23 cellular contexts compared by ENCODE assay signal in the genomic region with DNA sequence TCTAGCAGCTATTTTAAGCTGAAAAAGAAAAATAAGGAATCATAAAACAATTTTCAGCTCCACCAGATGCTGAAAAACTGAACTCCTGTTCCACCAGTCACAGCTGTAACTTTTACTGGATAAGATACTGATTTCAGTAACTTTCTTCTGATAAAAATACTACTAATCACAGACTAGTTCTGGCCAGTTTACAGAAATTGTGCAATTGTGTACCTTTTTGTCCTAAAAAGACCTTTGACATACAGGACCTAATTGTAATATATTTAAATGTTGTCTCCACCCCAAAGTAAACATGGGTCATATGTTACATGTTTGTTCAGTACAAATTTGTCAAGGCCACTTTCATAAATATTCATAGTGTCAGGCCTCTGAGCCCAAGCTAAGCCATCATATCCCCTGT. TPM values are rescaled to one million over a fixed set of nuclear protein-coding genes. Genes with fewer than 3 reads are reported as not detected.
DNase-seq lines count a peak whose midpoint lies in the region; ATAC-seq and TF ChIP-seq lines count a peak whose summit lies in the region.
"Had no signal": no experiment of that assay in that cellular context is flagged by ENCODE, and none has a peak within 500 bp of the region (broad histone marks: within the 10 kb centered on the region; RNA-seq: fewer than 3 reads in every experiment).

No MANE protein-coding gene starts in this region.

- CTCF ChIA-PET in activated CD4-positive, alpha-beta T cell treated with anti-CD3 and anti-CD28 coated beads, Interleukin-2, amount 10 ng/mL, durations not matched to agents 7 days and 5 days (lab: Charles Lee), result no interaction called here

- H3K4me1 ChIP-seq in Karpas-422 (ENCODE audit: low read length), result no peaks in the 10 kb centered on the region; the same call in 1 of the 2 replicates
- H3K4me1 ChIP-seq in hepatocyte (ENCODE audit: insufficient read depth), result no peaks in the 10 kb centered on the region
- H3K4me1 ChIP-seq in right lobe of liver, result peaks cover 0 to 12% (median 6%) of the 10 kb centered on the region in 4 donors
- H3K4me1 ChIP-seq: BLaER1 had no signal

- TF ChIP-seq CTCF in hepatocyte (IDR thresholded peaks at IDR 0.05; ENCODE audit: poor library complexity) (no peak), right lobe of liver (IDR thresholded peaks at IDR 0.05) (no peak)

- H3K4me2 ChIP-seq in Karpas-422 (ENCODE audit: low read depth, low read length, poor library complexity, severe bottlenecking), result no peak overlapping the region
- H3K4me2 ChIP-seq in hepatocyte, result no peak overlapping the region
- H3K4me2 ChIP-seq: BLaER1 had no signal

- H3K4me3 ChIP-seq in Karpas-422 (ENCODE audit: low read length) (no peak overlapping the region), hepatocyte (no peak overlapping the region), right lobe of liver (no peak overlapping the region)
- H3K4me3 ChIP-seq: BLaER1, GM12878 had no signal

- no peak overlapping the region for H3K27ac Mint-ChIP-seq in activated CD4-positive, alpha-beta T cell treated with anti-CD3 and anti-CD28 coated beads, Interleukin-2, amount 10 ng/mL, durations not matched to agents 7 days and 5 days
- H3K27ac Mint-ChIP-seq: CD8-positive, alpha-beta T cell; HFFc6 had no signal

- peaks cover 7% of the 10 kb centered on the region for H3K9me3 Mint-ChIP-seq in activated CD4-positive, alpha-beta T cell treated with anti-CD3 and anti-CD28 coated beads, Interleukin-2, amount 10 ng/mL, durations not matched to agents 7 days and 5 days

- H4K20me1 ChIP-seq in Karpas-422 (ENCODE audit: insufficient read depth, low read depth, low read length), result no peaks in the 10 kb centered on the region
- no peaks in the 10 kb centered on the region for H4K20me1 ChIP-seq in hepatocyte (ENCODE audit: insufficient read depth, poor library complexity, severe bottlenecking)
- H4K20me1 ChIP-seq: BLaER1 had no signal

- 0 out of 2 replicates have a peak, but pooled peaks cover 1% of the 10 kb centered on the region for H3K9me3 ChIP-seq in Karpas-422 (ENCODE audit: low read length)
- no peaks in the 10 kb centered on the region for H3K9me3 ChIP-seq in hepatocyte (ENCODE audit: low read depth)
- no peaks in the 10 kb centered on the region for H3K9me3 ChIP-seq in right lobe of liver

- H3K4me1 Mint-ChIP-seq in activated CD4-positive, alpha-beta T cell treated with anti-CD3 and anti-CD28 coated beads, Interleukin-2, amount 10 ng/mL, durations not matched to agents 7 days and 5 days, result no peaks in the 10 kb centered on the region

- H3K27me3 Mint-ChIP-seq in activated CD4-positive, alpha-beta T cell treated with anti-CD3 and anti-CD28 coated beads, Interleukin-2, amount 10 ng/mL, durations not matched to agents 7 days and 5 days, result no peaks in the 10 kb centered on the region

- H3K9ac ChIP-seq in Karpas-422 (ENCODE audit: low read length), result no peak overlapping the region
- H3K9ac ChIP-seq: BLaER1 had no signal

- H3K27ac ChIP-seq in Karpas-422 (ENCODE audit: low read length) (no peak overlapping the region), hepatocyte (no peak overlapping the region), right lobe of liver (no peak overlapping the region)
- H3K27ac ChIP-seq: BLaER1 had no signal

- H3K4me3 Mint-ChIP-seq in activated CD4-positive, alpha-beta T cell treated with anti-CD3 and anti-CD28 coated beads, Interleukin-2, amount 10 ng/mL, durations not matched to agents 7 days and 5 days, result no peak overlapping the region
- H3K4me3 Mint-ChIP-seq: CD8-positive, alpha-beta T cell; HFFc6 had no signal

- POLR2A ChIA-PET in activated CD4-positive, alpha-beta T cell treated with anti-CD3 and anti-CD28 coated beads, Interleukin-2, amount 10 ng/mL, durations not matched to agents 7 days and 5 days (lab: Charles Lee), result no interaction called here

- DNase-seq in Right ventricle myocardium superior, result no peak
- DNase-seq in cardiac septum (ENCODE audit: low spot score), result no peak
- peak; percentile 37 for DNase-seq in Karpas-422
- DNase-seq in hepatocyte (ENCODE audit: low spot score), result peak; percentile 4
- no peak for DNase-seq in right lobe of liver
- no peak for DNase-seq in C1 segment of cervical spinal cord (lab: John Stamatoyannopoulos, UW)
- DNase-seq in activated CD4-positive, alpha-beta T cell treated with anti-CD3 and anti-CD28 coated beads, Interleukin-2, amount 10 ng/mL, durations not matched to agents 7 days and 5 days, result no peak
- no peak for DNase-seq in NCI-H226
- DNase-seq: 8988T; CD8-positive, alpha-beta T cell; DMS 273 treated with DMSO at 0.1 percent for 48 hours; DMS53; DND-41; EL; GOT3; H7; HFFc6 had no signal

- no peaks in the 10 kb centered on the region for H3K27me3 ChIP-seq in Karpas-422 (ENCODE audit: low read length)
- no peaks in the 10 kb centered on the region for H3K27me3 ChIP-seq in hepatocyte
- H3K27me3 ChIP-seq in right lobe of liver, result no peaks in the 10 kb centered on the region
- H3K27me3 ChIP-seq: BLaER1 had no signal

- intact Hi-C loops in Right ventricle myocardium superior (cut with DNase I) (no loop called here), cardiac septum (cut with DNase I) (no loop called here), right lobe of liver (cut with DNase I) (no loop called here)

- H3K36me3 Mint-ChIP-seq in activated CD4-positive, alpha-beta T cell treated with anti-CD3 and anti-CD28 coated beads, Interleukin-2, amount 10 ng/mL, durations not matched to agents 7 days and 5 days (ENCODE audit: low read depth), result no peaks in the 10 kb centered on the region

- H3K79me2 ChIP-seq in Karpas-422 (ENCODE audit: low read length) (no peaks in the 10 kb centered on the region), hepatocyte (no peaks in the 10 kb centered on the region)

- TF ChIP-seq POLR2A in right lobe of liver (IDR thresholded peaks at IDR 0.05), result no peak

- ATAC-seq in Right ventricle myocardium superior (ENCODE audit: poor library complexity), result peak; percentile 70
- peak; percentile 87 to 99 (median 97) for ATAC-seq in right lobe of liver
- ATAC-seq: CD8-positive, alpha-beta T cell; GM12878; HCT116 had no signal

- H2AFZ ChIP-seq in Karpas-422 (ENCODE audit: low read length), result no peak overlapping the region
- no peak overlapping the region for H2AFZ ChIP-seq in hepatocyte

- H3K9me2 ChIP-seq in Karpas-422 (replicated peaks; ENCODE audit: insufficient read depth, low read length) (no peaks in the 10 kb centered on the region), hepatocyte (replicated peaks; ENCODE audit: insufficient read depth) (no peaks in the 10 kb centered on the region)

- H3K36me3 ChIP-seq in Karpas-422 (ENCODE audit: insufficient read depth, low read length), result no peaks in the 10 kb centered on the region
- no peaks in the 10 kb centered on the region for H3K36me3 ChIP-seq in hepatocyte (replicated peaks; ENCODE audit: insufficient read depth, low read depth)
- H3K36me3 ChIP-seq in right lobe of liver, result no peaks in the 10 kb centered on the region
- H3K36me3 ChIP-seq: BLaER1 had no signal

RNA-seq across cellular contexts. Expression of a gene that starts 27.1 kb away (rescaled TPM):
- total RNA-seq in Right ventricle myocardium superior (not detected), cardiac septum (not detected), hepatocyte (not detected in 2 replicates), right lobe of liver (not detected)
- not detected in 2 replicates for total RNA-seq in Karpas-422 (2014; rRNA removed; shearing (Covaris generic); ENCODE audit: low replicate concordance)
- not detected in 2 replicates for polyA plus RNA-seq in hepatocyte
- not detected for total RNA-seq in activated CD4-positive, alpha-beta T cell treated with anti-CD3 and anti-CD28 coated beads, Interleukin-2, amount 10 ng/mL, durations not matched to agents 7 days and 5 days
- total RNA-seq: A673; CD8-positive, alpha-beta T cell; G401; GM12878; H7; HFFc6 had no signal
- polyA plus RNA-seq: AG04450, GM12878 had no signal

RNA-seq across cellular contexts. Expression of a gene that starts 52.6 kb away (rescaled TPM):
- total RNA-seq in Right ventricle myocardium superior (not detected), cardiac septum (not detected), hepatocyte (not detected in 2 replicates), right lobe of liver (not detected)
- total RNA-seq in Karpas-422 (2014; rRNA removed; shearing (Covaris generic); ENCODE audit: low replicate concordance), result not detected in 2 replicates
- polyA plus RNA-seq in hepatocyte, result 0.34 TPM in 1 of 2 replicates, not detected in the other
- total RNA-seq in activated CD4-positive, alpha-beta T cell treated with anti-CD3 and anti-CD28 coated beads, Interleukin-2, amount 10 ng/mL, durations not matched to agents 7 days and 5 days, result not detected
- total RNA-seq: A673; CD8-positive, alpha-beta T cell; G401; GM12878; H7; HFFc6 had no signal
- polyA plus RNA-seq: AG04450, GM12878 had no signal

Comparison
In these comparisons a context has a peak if more than half of its experiments do, and no peak if none do; other contexts are left out.
1. DNase-seq: peak in Karpas-422 (single experiment) and hepatocyte (single experiment); none in Right ventricle myocardium superior (single experiment), cardiac septum (single experiment), right lobe of liver (0 of 3), C1 segment of cervical spinal cord (0 of 14), activated CD4-positive, alpha-beta T cell treated with anti-CD3 and anti-CD28 coated beads, Interleukin-2, amount 10 ng/mL, durations not matched to agents 7 days and 5 days (single experiment) and NCI-H226 (single experiment).